Comparison of ENCODE assay signal across 1 cellular context in genomic region chr7:92678291-92678920, GRCh38.
TF ChIP-seq lines count a peak whose summit lies in the region.

No MANE protein-coding gene starts in this region.

TF ChIP-seq in HepG2, 621 proteins besides CTCF, POLR2A, EP300 and RAD21 (continued from another document and continues in another):
- peak; percentile 99 for TF ChIP-seq TBX2 (CRISPR knock-in tag; IDR thresholded peaks at IDR 0.05; ENCODE audit: borderline replicate concordance)
- 0 out of 2 replicates have a peak, but pooled peaks have one; percentile 60 for TF ChIP-seq ZNF670 (CRISPR knock-in tag; IDR thresholded peaks at IDR 0.05; ENCODE audit: borderline replicate concordance)
- no peak for TF ChIP-seq ZNF431 (CRISPR knock-in tag; IDR thresholded peaks at IDR 0.05; ENCODE audit: borderline replicate concordance, low read depth)
- peak; percentile 94 for TF ChIP-seq TBX3 (IDR thresholded peaks at IDR 0.05; ENCODE audit: borderline replicate concordance)
- TF ChIP-seq MYC (CRISPR knock-in tag; IDR thresholded peaks at IDR 0.05; ENCODE audit: borderline replicate concordance), result no peak
- TF ChIP-seq GATAD2A (CRISPR knock-in tag; IDR thresholded peaks at IDR 0.05), result peak; percentile 98
- no peak for TF ChIP-seq ZNF513 (CRISPR knock-in tag; conservative IDR thresholded peaks at IDR 0.05)
- TF ChIP-seq, protein P1, sequence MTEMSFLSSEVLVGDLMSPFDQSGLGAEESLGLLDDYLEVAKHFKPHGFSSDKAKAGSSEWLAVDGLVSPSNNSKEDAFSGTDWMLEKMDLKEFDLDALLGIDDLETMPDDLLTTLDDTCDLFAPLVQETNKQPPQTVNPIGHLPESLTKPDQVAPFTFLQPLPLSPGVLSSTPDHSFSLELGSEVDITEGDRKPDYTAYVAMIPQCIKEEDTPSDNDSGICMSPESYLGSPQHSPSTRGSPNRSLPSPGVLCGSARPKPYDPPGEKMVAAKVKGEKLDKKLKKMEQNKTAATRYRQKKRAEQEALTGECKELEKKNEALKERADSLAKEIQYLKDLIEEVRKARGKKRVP (CRISPR knock-in tag; IDR thresholded peaks at IDR 0.05), result peak in 1 of 2 experiments; percentile 54; a peak in 2 of 4 replicates
- no peak for TF ChIP-seq CENPT (CRISPR knock-in tag; IDR thresholded peaks at IDR 0.05; ENCODE audit: low read depth)
- peak; percentile 67 for TF ChIP-seq ZBTB7B (CRISPR knock-in tag; IDR thresholded peaks at IDR 0.05)
- TF ChIP-seq TAF1 (CRISPR knock-in tag; IDR thresholded peaks at IDR 0.05), result no peak
- TF ChIP-seq, protein P2, sequence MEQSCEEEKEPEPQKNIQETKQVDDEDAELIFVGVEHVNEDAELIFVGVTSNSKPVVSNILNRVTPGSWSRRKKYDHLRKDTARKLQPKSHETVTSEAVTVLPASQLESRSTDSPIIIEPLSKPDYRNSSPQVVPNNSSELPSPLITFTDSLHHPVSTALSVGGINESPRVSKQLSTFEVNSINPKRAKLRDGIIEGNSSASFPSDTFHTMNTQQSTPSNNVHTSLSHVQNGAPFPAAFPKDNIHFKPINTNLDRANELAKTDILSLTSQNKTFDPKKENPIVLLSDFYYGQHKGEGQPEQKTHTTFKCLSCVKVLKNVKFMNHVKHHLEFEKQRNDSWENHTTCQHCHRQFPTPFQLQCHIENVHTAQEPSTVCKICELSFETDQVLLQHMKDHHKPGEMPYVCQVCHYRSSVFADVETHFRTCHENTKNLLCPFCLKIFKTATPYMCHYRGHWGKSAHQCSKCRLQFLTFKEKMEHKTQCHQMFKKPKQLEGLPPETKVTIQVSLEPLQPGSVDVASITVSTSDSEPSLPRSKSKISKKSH (CRISPR knock-in tag; IDR thresholded peaks at IDR 0.05; ENCODE audit: borderline replicate concordance), result no peak
- 0 out of 2 replicates have a peak, but pooled peaks have one; percentile 34 for TF ChIP-seq ZNF160 (CRISPR knock-in tag; IDR thresholded peaks at IDR 0.05)
- TF ChIP-seq, protein P3, sequence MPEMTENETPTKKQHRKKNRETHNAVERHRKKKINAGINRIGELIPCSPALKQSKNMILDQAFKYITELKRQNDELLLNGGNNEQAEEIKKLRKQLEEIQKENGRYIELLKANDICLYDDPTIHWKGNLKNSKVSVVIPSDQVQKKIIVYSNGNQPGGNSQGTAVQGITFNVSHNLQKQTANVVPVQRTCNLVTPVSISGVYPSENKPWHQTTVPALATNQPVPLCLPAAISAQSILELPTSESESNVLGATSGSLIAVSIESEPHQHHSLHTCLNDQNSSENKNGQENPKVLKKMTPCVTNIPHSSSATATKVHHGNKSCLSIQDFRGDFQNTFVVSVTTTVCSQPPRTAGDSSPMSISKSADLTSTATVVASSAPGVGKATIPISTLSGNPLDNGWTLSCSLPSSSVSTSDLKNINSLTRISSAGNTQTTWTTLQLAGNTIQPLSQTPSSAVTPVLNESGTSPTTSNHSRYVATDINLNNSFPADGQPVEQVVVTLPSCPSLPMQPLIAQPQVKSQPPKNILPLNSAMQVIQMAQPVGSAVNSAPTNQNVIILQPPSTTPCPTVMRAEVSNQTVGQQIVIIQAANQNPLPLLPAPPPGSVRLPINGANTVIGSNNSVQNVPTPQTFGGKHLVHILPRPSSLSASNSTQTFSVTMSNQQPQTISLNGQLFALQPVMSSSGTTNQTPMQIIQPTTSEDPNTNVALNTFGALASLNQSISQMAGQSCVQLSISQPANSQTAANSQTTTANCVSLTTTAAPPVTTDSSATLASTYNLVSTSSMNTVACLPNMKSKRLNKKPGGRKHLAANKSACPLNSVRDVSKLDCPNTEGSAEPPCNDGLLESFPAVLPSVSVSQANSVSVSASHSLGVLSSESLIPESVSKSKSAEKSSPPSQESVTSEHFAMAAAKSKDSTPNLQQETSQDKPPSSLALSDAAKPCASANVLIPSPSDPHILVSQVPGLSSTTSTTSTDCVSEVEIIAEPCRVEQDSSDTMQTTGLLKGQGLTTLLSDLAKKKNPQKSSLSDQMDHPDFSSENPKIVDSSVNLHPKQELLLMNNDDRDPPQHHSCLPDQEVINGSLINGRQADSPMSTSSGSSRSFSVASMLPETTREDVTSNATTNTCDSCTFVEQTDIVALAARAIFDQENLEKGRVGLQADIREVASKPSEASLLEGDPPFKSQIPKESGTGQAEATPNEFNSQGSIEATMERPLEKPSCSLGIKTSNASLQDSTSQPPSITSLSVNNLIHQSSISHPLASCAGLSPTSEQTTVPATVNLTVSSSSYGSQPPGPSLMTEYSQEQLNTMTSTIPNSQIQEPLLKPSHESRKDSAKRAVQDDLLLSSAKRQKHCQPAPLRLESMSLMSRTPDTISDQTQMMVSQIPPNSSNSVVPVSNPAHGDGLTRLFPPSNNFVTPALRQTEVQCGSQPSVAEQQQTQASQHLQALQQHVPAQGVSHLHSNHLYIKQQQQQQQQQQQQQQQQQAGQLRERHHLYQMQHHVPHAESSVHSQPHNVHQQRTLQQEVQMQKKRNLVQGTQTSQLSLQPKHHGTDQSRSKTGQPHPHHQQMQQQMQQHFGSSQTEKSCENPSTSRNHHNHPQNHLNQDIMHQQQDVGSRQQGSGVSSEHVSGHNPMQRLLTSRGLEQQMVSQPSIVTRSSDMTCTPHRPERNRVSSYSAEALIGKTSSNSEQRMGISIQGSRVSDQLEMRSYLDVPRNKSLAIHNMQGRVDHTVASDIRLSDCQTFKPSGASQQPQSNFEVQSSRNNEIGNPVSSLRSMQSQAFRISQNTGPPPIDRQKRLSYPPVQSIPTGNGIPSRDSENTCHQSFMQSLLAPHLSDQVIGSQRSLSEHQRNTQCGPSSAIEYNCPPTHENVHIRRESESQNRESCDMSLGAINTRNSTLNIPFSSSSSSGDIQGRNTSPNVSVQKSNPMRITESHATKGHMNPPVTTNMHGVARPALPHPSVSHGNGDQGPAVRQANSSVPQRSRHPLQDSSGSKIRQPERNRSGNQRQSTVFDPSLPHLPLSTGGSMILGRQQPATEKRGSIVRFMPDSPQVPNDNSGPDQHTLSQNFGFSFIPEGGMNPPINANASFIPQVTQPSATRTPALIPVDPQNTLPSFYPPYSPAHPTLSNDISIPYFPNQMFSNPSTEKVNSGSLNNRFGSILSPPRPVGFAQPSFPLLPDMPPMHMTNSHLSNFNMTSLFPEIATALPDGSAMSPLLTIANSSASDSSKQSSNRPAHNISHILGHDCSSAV (CRISPR knock-in tag; IDR thresholded peaks at IDR 0.05; ENCODE audit: borderline replicate concordance), result no peak
- TF ChIP-seq MBNL3 (CRISPR knock-in tag; conservative IDR thresholded peaks at IDR 0.05), result no peak
- TF ChIP-seq ESRRA (CRISPR knock-in tag; IDR thresholded peaks at IDR 0.05; ENCODE audit: low read depth), result no peak
- TF ChIP-seq MATR3 (CRISPR knock-in tag; IDR thresholded peaks at IDR 0.05), result no peak
- no peak for TF ChIP-seq MXD3 (CRISPR knock-in tag; IDR thresholded peaks at IDR 0.05)
- TF ChIP-seq ATM (IDR thresholded peaks at IDR 0.05; ENCODE audit: borderline replicate concordance), result no peak
- TF ChIP-seq, protein P4, sequence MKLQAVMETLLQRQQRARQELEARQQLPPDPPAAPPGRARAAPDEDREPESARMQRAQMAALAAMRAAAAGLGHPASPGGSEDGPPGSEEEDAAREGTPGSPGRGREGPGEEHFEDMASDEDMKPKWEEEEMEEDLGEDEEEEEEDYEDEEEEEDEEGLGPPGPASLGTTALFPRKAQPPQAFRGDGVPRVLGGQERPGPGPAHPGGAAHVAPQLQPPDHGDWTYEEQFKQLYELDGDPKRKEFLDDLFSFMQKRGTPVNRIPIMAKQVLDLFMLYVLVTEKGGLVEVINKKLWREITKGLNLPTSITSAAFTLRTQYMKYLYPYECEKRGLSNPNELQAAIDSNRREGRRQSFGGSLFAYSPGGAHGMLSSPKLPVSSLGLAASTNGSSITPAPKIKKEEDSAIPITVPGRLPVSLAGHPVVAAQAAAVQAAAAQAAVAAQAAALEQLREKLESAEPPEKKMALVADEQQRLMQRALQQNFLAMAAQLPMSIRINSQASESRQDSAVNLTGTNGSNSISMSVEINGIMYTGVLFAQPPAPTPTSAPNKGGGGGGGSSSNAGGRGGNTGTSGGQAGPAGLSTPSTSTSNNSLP (IDR thresholded peaks at IDR 0.05; ENCODE audit: low read depth, low read length), result peak; percentile 93
- no peak for TF ChIP-seq KAT2B (IDR thresholded peaks at IDR 0.05; ENCODE audit: borderline replicate concordance, low read depth, low read length)
- TF ChIP-seq, protein P5, sequence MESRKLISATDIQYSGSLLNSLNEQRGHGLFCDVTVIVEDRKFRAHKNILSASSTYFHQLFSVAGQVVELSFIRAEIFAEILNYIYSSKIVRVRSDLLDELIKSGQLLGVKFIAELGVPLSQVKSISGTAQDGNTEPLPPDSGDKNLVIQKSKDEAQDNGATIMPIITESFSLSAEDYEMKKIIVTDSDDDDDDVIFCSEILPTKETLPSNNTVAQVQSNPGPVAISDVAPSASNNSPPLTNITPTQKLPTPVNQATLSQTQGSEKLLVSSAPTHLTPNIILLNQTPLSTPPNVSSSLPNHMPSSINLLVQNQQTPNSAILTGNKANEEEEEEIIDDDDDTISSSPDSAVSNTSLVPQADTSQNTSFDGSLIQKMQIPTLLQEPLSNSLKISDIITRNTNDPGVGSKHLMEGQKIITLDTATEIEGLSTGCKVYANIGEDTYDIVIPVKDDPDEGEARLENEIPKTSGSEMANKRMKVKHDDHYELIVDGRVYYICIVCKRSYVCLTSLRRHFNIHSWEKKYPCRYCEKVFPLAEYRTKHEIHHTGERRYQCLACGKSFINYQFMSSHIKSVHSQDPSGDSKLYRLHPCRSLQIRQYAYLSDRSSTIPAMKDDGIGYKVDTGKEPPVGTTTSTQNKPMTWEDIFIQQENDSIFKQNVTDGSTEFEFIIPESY (CRISPR knock-in tag; IDR thresholded peaks at IDR 0.05), result no peak
- peak; percentile 82 for TF ChIP-seq ERF (CRISPR knock-in tag; IDR thresholded peaks at IDR 0.05)
- no peak for TF ChIP-seq LCORL (IDR thresholded peaks at IDR 0.05)
- peak; percentile 50; the same call in 1 of the 2 replicates for TF ChIP-seq LCORL (CRISPR knock-in tag; IDR thresholded peaks at IDR 0.05)
- TF ChIP-seq YY1 (IDR thresholded peaks at IDR 0.05; ENCODE audit: insufficient read depth, insufficient replicate concordance, low read depth, low read length), result no peak
- TF ChIP-seq, protein P6, sequence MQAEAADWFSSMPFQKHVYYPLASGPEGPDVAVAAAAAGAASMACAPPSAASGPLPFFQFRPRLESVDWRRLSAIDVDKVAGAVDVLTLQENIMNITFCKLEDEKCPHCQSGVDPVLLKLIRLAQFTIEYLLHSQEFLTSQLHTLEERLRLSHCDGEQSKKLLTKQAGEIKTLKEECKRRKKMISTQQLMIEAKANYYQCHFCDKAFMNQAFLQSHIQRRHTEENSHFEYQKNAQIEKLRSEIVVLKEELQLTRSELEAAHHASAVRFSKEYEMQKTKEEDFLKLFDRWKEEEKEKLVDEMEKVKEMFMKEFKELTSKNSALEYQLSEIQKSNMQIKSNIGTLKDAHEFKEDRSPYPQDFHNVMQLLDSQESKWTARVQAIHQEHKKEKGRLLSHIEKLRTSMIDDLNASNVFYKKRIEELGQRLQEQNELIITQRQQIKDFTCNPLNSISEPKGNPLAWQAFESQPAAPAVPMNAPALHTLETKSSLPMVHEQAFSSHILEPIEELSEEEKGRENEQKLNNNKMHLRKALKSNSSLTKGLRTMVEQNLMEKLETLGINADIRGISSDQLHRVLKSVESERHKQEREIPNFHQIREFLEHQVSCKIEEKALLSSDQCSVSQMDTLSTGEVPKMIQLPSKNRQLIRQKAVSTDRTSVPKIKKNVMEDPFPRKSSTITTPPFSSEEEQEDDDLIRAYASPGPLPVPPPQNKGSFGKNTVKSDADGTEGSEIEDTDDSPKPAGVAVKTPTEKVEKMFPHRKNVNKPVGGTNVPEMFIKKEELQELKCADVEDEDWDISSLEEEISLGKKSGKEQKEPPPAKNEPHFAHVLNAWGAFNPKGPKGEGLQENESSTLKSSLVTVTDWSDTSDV (CRISPR knock-in tag; IDR thresholded peaks at IDR 0.05), result no peak
- TF ChIP-seq TBP (CRISPR knock-in tag; IDR thresholded peaks at IDR 0.05), result no peak
- no peak; the same call in 1 of the 2 replicates for TF ChIP-seq SSRP1 (CRISPR knock-in tag; IDR thresholded peaks at IDR 0.05)
- TF ChIP-seq TCF7L2 (IDR thresholded peaks at IDR 0.05; ENCODE audit: low read depth, low read length), result peak; percentile 98
- no peak for TF ChIP-seq ZNF75D (CRISPR knock-in tag; IDR thresholded peaks at IDR 0.05; ENCODE audit: borderline replicate concordance)
- no peak for TF ChIP-seq ZNF251 (CRISPR knock-in tag; IDR thresholded peaks at IDR 0.05)
- no peak for TF ChIP-seq ZNF780A (CRISPR knock-in tag; IDR thresholded peaks at IDR 0.05)
- peak; percentile 94 for TF ChIP-seq PAXIP1 (CRISPR knock-in tag; conservative IDR thresholded peaks at IDR 0.05)
- TF ChIP-seq ZNF207 (IDR thresholded peaks at IDR 0.05; ENCODE audit: borderline replicate concordance), result no peak
- 0 out of 2 replicates have a peak, but pooled peaks have one; percentile 81 for TF ChIP-seq BRD4 (CRISPR knock-in tag; IDR thresholded peaks at IDR 0.05)
- no peak for TF ChIP-seq ZNF329 (CRISPR knock-in tag; IDR thresholded peaks at IDR 0.05; ENCODE audit: low read depth)
